1 cellular context compared by ENCODE assay signal in the genomic region with DNA sequence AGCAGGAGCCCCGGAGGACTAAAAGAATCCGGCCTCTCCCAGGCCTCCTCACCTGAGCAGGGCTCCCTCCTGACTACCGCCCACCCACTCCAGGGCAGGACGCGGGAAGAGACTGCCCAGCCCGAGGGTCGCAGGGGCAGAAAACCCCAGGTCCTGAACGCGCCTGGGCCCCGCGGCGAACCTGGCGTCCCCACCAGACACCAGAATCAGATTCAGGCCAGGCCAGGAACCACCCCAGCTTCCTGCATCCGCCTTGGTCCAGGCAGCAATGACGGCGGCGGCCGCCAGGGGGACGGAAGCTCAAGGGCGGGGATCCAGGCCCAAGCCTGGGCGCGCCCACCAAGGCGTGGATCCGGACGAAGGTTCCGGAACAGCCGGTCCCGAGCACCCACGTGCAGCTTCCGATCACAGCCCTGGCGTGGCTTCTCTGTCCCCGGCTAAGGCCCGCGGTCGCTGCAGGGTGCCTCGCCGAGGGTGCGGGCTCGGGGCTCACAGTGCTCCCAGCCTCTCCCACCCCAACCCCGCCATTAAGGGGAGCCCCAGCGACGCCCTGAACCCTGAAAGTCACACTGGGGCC.
TF ChIP-seq lines count a peak whose summit lies in the region.

No MANE protein-coding gene starts in this region.

TF ChIP-seq in HepG2, 621 proteins besides CTCF, POLR2A, EP300 and RAD21:
- TF ChIP-seq CBX5 (CRISPR knock-in tag; IDR thresholded peaks at IDR 0.05; ENCODE audit: borderline replicate concordance) (no peak), SMAD9 (CRISPR knock-in tag; IDR thresholded peaks at IDR 0.05) (no peak)
- TF ChIP-seq, protein P1, sequence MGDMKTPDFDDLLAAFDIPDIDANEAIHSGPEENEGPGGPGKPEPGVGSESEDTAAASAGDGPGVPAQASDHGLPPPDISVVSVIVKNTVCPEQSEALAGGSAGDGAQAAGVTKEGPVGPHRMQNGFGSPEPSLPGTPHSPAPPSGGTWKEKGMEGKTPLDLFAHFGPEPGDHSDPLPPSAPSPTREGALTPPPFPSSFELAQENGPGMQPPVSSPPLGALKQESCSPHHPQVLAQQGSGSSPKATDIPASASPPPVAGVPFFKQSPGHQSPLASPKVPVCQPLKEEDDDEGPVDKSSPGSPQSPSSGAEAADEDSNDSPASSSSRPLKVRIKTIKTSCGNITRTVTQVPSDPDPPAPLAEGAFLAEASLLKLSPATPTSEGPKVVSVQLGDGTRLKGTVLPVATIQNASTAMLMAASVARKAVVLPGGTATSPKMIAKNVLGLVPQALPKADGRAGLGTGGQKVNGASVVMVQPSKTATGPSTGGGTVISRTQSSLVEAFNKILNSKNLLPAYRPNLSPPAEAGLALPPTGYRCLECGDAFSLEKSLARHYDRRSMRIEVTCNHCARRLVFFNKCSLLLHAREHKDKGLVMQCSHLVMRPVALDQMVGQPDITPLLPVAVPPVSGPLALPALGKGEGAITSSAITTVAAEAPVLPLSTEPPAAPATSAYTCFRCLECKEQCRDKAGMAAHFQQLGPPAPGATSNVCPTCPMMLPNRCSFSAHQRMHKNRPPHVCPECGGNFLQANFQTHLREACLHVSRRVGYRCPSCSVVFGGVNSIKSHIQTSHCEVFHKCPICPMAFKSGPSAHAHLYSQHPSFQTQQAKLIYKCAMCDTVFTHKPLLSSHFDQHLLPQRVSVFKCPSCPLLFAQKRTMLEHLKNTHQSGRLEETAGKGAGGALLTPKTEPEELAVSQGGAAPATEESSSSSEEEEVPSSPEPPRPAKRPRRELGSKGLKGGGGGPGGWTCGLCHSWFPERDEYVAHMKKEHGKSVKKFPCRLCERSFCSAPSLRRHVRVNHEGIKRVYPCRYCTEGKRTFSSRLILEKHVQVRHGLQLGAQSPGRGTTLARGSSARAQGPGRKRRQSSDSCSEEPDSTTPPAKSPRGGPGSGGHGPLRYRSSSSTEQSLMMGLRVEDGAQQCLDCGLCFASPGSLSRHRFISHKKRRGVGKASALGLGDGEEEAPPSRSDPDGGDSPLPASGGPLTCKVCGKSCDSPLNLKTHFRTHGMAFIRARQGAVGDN (CRISPR knock-in tag; IDR thresholded peaks at IDR 0.05), result peak; percentile 29; the same call in 1 of the 2 replicates
TF ChIP-seq in HepG2: peak in this region for 1.
